In the genomic region with DNA sequence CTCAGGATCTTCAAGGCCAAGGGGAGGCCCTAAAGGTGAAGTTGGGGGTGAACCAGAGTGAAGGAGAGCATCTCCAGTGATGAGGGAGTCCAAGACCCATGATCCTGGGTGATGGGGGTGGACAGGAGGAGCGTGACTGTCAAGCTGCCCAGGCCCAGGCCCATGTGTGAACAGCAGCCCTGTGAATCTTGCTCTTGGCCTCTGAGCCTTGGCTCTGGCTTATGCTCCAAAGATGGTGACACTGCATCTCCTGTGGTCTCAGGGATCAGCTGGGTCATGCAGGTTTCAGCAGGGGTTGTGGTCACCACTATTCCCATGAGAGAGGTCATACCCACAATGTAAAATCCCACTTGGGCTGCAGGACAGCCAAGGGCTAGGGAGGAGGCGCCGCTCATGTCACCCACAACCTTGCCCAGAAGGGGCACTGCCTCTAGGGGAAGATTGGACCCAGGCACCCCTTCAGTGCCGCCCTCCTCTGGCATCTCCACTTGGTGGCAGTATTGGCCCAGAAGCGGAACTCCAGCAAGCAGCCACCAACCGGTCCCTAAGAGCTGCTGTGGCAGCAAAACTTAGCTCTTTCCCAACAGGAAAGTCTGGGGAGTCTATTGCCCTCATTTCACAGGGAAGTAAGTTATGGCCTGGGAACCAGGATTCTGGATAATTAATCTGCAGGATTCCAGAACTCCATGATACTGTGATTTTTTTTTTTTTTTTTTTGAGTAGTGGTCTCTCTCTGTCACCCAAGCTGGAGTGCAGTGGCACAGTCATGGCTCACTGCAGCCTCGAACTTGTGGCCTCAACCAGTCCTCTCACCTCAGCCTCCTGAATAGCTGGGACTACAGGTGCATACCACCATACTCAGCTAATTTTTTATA, we compare ENCODE assay signal across 8 cellular contexts. TPM values are rescaled to one million over a fixed set of nuclear protein-coding genes. Genes with fewer than 3 reads are reported as not detected.
DNase-seq lines count a peak whose midpoint lies in the region; ATAC-seq lines count a peak whose summit lies in the region.

No MANE protein-coding gene starts in this region.

- H3K18ac ChIP-seq in mesendoderm (ENCODE audit: low read length), result no peak overlapping the region

- no peak overlapping the region for H3K27ac ChIP-seq in mesendoderm (ENCODE audit: low read depth, low read length)

- no peak overlapping the region for H3K4ac ChIP-seq in mesendoderm (ENCODE audit: low read depth, low read length)

- H3K36me3 Mint-ChIP-seq in effector memory CD8-positive, alpha-beta T cell (ENCODE audit: insufficient read depth), result no peaks in the 10 kb centered on the region

- peaks cover 0 to 3% of the 10 kb centered on the region in 2 donors for H3K4me1 Mint-ChIP-seq in effector memory CD8-positive, alpha-beta T cell (ENCODE audit: low read depth in 2 of 2)

- H3K23ac ChIP-seq in mesendoderm (ENCODE audit: low read length), result no peak overlapping the region

- no CpG with 5 or more reads among the region's 7 CpGs for WGBS in mesendoderm (ENCODE audit: extremely low coverage, insufficient coverage, low lambda C conversion rate)

- H3K56ac ChIP-seq in mesendoderm (ENCODE audit: low read length), result no peak overlapping the region

- no peak overlapping the region for H2BK15ac ChIP-seq in mesendoderm (replicated peaks; ENCODE audit: low read depth)

- H3K4me1 ChIP-seq in mesendoderm (ENCODE audit: control insufficient read depth, low read depth, low read length), result no peaks in the 10 kb centered on the region

- H4K5ac ChIP-seq in mesendoderm (ENCODE audit: low read length), result no peak overlapping the region

- H3K4me3 ChIP-seq in mesendoderm (ENCODE audit: low read length), result no peak overlapping the region

- H2AK5ac ChIP-seq in mesendoderm (ENCODE audit: low read length), result no peak overlapping the region

- no peaks in the 10 kb centered on the region for H3K27me3 ChIP-seq in mesendoderm (ENCODE audit: insufficient read depth, low read length, poor library complexity)

- no peak overlapping the region for H3K27ac Mint-ChIP-seq in effector memory CD8-positive, alpha-beta T cell

- DNase-seq in Ammon's horn (ENCODE audit: low spot score), result peak; percentile 72
- DNase-seq in NCI-H748 (lab: John Stamatoyannopoulos, UW; ENCODE audit: unreplicated experiment), result peak; percentile 59
- DNase-seq in activated CD4-positive, alpha-beta T cell treated with anti-CD3 and anti-CD28 coated beads, Interleukin-2, amount 50 U/mL, for 4 hours, result peak; percentile 64 to 65
- peak; percentile 54 to 61 (median 56) for DNase-seq in effector memory CD8-positive, alpha-beta T cell
- DNase-seq in mesendoderm, result peak; percentile 89
- DNase-seq in stimulated activated CD8-positive, alpha-beta memory T cell treated with anti-CD3 and anti-CD28 coated beads, Interleukin-4, amount 100 ng/mL, for 48 hours, result peak; percentile 80

- no peaks in the 10 kb centered on the region for H3K36me3 ChIP-seq in mesendoderm (ENCODE audit: control insufficient read depth, insufficient read depth, low read length)

- H3K79me1 ChIP-seq in mesendoderm (ENCODE audit: low read length), result no peaks in the 10 kb centered on the region

- peaks cover 4 to 7% of the 10 kb centered on the region in 2 donors for H3K9me3 Mint-ChIP-seq in effector memory CD8-positive, alpha-beta T cell

- H4K8ac ChIP-seq in mesendoderm (ENCODE audit: low read depth, low read length), result no peak overlapping the region

- H3K4me2 ChIP-seq in mesendoderm (ENCODE audit: low read length), result no peak overlapping the region

- H2BK120ac ChIP-seq in mesendoderm (ENCODE audit: low read depth, low read length), result no peak overlapping the region

- no peaks in the 10 kb centered on the region for H3K79me2 ChIP-seq in mesendoderm (ENCODE audit: control insufficient read depth, insufficient read depth, low read length)

- peaks cover 30 to 71% of the 10 kb centered on the region in 2 donors for H3K27me3 Mint-ChIP-seq in effector memory CD8-positive, alpha-beta T cell

- ATAC-seq in GM18907 (IDR thresholded peaks at IDR 0.05; ENCODE audit: unreplicated experiment), result peak; percentile 94
- ATAC-seq in HG03280 (IDR thresholded peaks at IDR 0.05; ENCODE audit: unreplicated experiment), result peak; percentile 79
- peak; percentile 97 for ATAC-seq in effector memory CD8-positive, alpha-beta T cell (replicated peaks)

- H2BK5ac ChIP-seq in mesendoderm (ENCODE audit: low read length), result no peak overlapping the region

- H3K9ac ChIP-seq in mesendoderm (ENCODE audit: low read length), result no peak overlapping the region

- H3K4me3 Mint-ChIP-seq in effector memory CD8-positive, alpha-beta T cell, result no peak overlapping the region

RNA-seq across cellular contexts. Expression of gene WNT3A, which starts 7.5 kb away (rescaled TPM):
- 0.53 TPM for polyA plus RNA-seq in mesendoderm (2013, experiment 1 of 2)
- polyA plus RNA-seq in mesendoderm (2013, experiment 2 of 2), result 0.42 TPM

RNA-seq across cellular contexts. Expression of gene WNT9A, which starts 51.6 kb away (rescaled TPM):
- polyA plus RNA-seq in mesendoderm (2013, experiment 1 of 2), result 0.21 TPM
- 0.15 TPM for polyA plus RNA-seq in mesendoderm (2013, experiment 2 of 2)
